Comparison of ENCODE assay signal across 8 cellular contexts in genomic region chr16:56450901-56451752, GRCh38. TPM values are rescaled to one million over a fixed set of nuclear protein-coding genes. Genes with fewer than 3 reads are reported as not detected.
DNase-seq lines count a peak whose midpoint lies in the region; ATAC-seq and TF ChIP-seq lines count a peak whose summit lies in the region.

TSS of gene NUDT21 (minus strand) at chr16:56451332. CDS start at chr16:56451202, 130 bp downstream.
TSS of gene OGFOD1 (plus strand) at chr16:56451554. CDS start at chr16:56451613, 59 bp downstream.

- WGBS in smooth muscle cell (ENCODE audit: low lambda C conversion rate), result under 1% methylated on average over 61 of the region's 61 CpGs

- H3K9ac ChIP-seq in smooth muscle cell (ENCODE audit: low read depth), result peak within 1 kb of the TSS; percentile 87

- ATAC-seq in HG03196 (IDR thresholded peaks at IDR 0.05; ENCODE audit: unreplicated experiment) (peak; percentile 98), activated B cell treated with CpG ODN at 0.5 μM for 24 hours (ENCODE audit: low read depth) (peak; percentile 99)

- H2AFZ ChIP-seq in smooth muscle cell (ENCODE audit: low read depth), result peak within 1 kb of the TSS; percentile 89

- peak; percentile 100 for DNase-seq in AG08395 (ENCODE audit: low spot score)
- DNase-seq in NCI-H345 (lab: John Stamatoyannopoulos, UW), result peak; percentile 94
- DNase-seq in activated B cell treated with CpG ODN at 0.5 μM for 24 hours, result peak; percentile 73
- peak; percentile 51 to 100 (median 96) for DNase-seq in caudate nucleus (lab: John Stamatoyannopoulos, UW)
- peak; percentile 100 for DNase-seq in iPS-NIHi7 (ENCODE audit: extremely low spot score)
- peak; percentile 64 for DNase-seq in smooth muscle cell (lab: John Stamatoyannopoulos, UW; ENCODE audit: unreplicated experiment)

- H4K20me1 ChIP-seq in smooth muscle cell (ENCODE audit: low read depth), result peaks cover 54% of the 10 kb centered on the region

- peaks cover 13% of the 10 kb centered on the region for H3K36me3 ChIP-seq in smooth muscle cell (ENCODE audit: low read depth)

- peak; percentile 77 for TF ChIP-seq POLR2A in GM18951 (IDR thresholded peaks at IDR 0.05; ENCODE audit: extremely low read depth, insufficient read depth, insufficient read length)

- H3K27me3 ChIP-seq in smooth muscle cell (ENCODE audit: low read depth), result no peaks in the 10 kb centered on the region

- H3K4me3 ChIP-seq in smooth muscle cell, result peak within 1 kb of the TSS; percentile 92

- peaks cover 41% of the 10 kb centered on the region for H3K4me1 Mint-ChIP-seq in activated B cell treated with CpG ODN at 0.5 μM for 24 hours

- TF ChIP-seq CTCF in activated B cell treated with CpG ODN at 0.5 μM for 24 hours (IDR thresholded peaks at IDR 0.05) (no peak), smooth muscle cell (IDR thresholded peaks at IDR 0.05; ENCODE audit: borderline replicate concordance, insufficient read depth, poor library complexity, severe bottlenecking) (no peak)

- H3K79me2 ChIP-seq in smooth muscle cell (ENCODE audit: low read depth), result peaks cover 73% of the 10 kb centered on the region

- H3K9me3 Mint-ChIP-seq in activated B cell treated with CpG ODN at 0.5 μM for 24 hours, result no peaks in the 10 kb centered on the region

- H3K36me3 Mint-ChIP-seq in activated B cell treated with CpG ODN at 0.5 μM for 24 hours (ENCODE audit: low read depth), result peaks cover 61% of the 10 kb centered on the region

- H3F3A ChIP-seq in smooth muscle cell (ENCODE audit: low read depth), result peaks cover 10% of the 10 kb centered on the region

- H3K4me3 Mint-ChIP-seq in activated B cell treated with CpG ODN at 0.5 μM for 24 hours, result peak within 1 kb of the TSS; percentile 99

- no peaks in the 10 kb centered on the region for H3K27me3 Mint-ChIP-seq in activated B cell treated with CpG ODN at 0.5 μM for 24 hours

- peaks cover 29% of the 10 kb centered on the region for H3K4me1 ChIP-seq in smooth muscle cell (ENCODE audit: low read depth)

- peak within 1 kb of the TSS; percentile 77 for H3K27ac ChIP-seq in caudate nucleus (ENCODE audit: low read depth, low read length)
- H3K27ac ChIP-seq in smooth muscle cell (ENCODE audit: low read depth), result peak within 1 kb of the TSS; percentile 82

- H3K4me2 ChIP-seq in smooth muscle cell, result peak within 1 kb of the TSS; percentile 92

- in situ Hi-C loops in GM18951 (cut with MboI; ENCODE audit: low sequenced_read_pairs, unreplicated experiment), result no loop called here

- POLR2A ChIA-PET in activated B cell treated with CpG ODN at 0.5 μM for 24 hours (lab: Charles Lee), result interaction anchor here (0.5 to 1.4 kb wide), 12 partner anchors 9 to 735 kb away, joined by 3 to 9 read pairs (median 4); partner anchors contain the start of genes BBS2, PSME3IP1 and RSPRY1

- CTCF ChIA-PET in activated B cell treated with CpG ODN at 0.5 μM for 24 hours (lab: Charles Lee), result interaction anchor here (1.0 to 1.5 kb wide), 3 partner anchors 23 to 250 kb away, joined by 4 to 5 read pairs (median 4); no protein-coding TSS in a partner anchor

- peak within 1 kb of the TSS; percentile 97 for H3K27ac Mint-ChIP-seq in activated B cell treated with CpG ODN at 0.5 μM for 24 hours

- intact Hi-C loops in activated B cell treated with CpG ODN at 0.5 μM for 24 hours (cut with micrococcal nuclease), result loop anchor here (1.0 kb wide), 5 partner anchors 26 to 735 kb away; partner anchors contain the start of genes AMFR, PSME3IP1 and RSPRY1

- no peaks in the 10 kb centered on the region for H3K9me3 ChIP-seq in smooth muscle cell (replicated peaks; ENCODE audit: low read depth)

RNA-seq across cellular contexts. Expression of gene NUDT21, which starts in this region (rescaled TPM):
- 108 and 111 TPM in 2 replicates for total RNA-seq in activated B cell treated with CpG ODN at 0.5 μM for 24 hours
- total RNA-seq in smooth muscle cell, result 101 and 119 TPM in 2 replicates
- 44.4 and 55.5 TPM in 2 replicates for polyA plus RNA-seq in smooth muscle cell

RNA-seq across cellular contexts. Expression of gene OGFOD1, which starts in this region (rescaled TPM):
- total RNA-seq in activated B cell treated with CpG ODN at 0.5 μM for 24 hours, result 45.6 and 51.8 TPM in 2 replicates
- 56.7 and 107 TPM in 2 replicates for total RNA-seq in smooth muscle cell
- polyA plus RNA-seq in smooth muscle cell, result 55.8 and 68.7 TPM in 2 replicates

Comparison
In these comparisons a context has a peak if more than half of its experiments do, and no peak if none do; other contexts are left out.
1. Peak in every context shown above with its lines: DNase-seq, ATAC-seq, H3K4me3 ChIP-seq and H3K27ac ChIP-seq.